ENCODE assay signal across 20 cellular contexts in genomic region chr4:1576961-1577814, GRCh38.
DNase-seq lines count a peak whose midpoint lies in the region; ATAC-seq and TF ChIP-seq lines count a peak whose summit lies in the region.
"Had no signal": no experiment of that assay in that cellular context is flagged by ENCODE, and none has a peak within 500 bp of the region (broad histone marks: within the 10 kb centered on the region; RNA-seq: fewer than 3 reads in every experiment).

No MANE protein-coding gene starts in this region.

- no peak for TF ChIP-seq EP300 in neural cell (conservative IDR thresholded peaks at IDR 0.05; ENCODE audit: poor library complexity, severe bottlenecking)

- no peaks in the 10 kb centered on the region for H3K4me1 Mint-ChIP-seq in CD4-positive, alpha-beta T cell (ENCODE audit: low read depth)
- peaks cover 11% of the 10 kb centered on the region for H3K4me1 Mint-ChIP-seq in central memory CD8-positive, alpha-beta T cell

- H3K27ac Mint-ChIP-seq in CD4-positive, alpha-beta T cell = no peak overlapping the region
- no peak overlapping the region for H3K27ac Mint-ChIP-seq in central memory CD8-positive, alpha-beta T cell (ENCODE audit: low read depth)
- H3K27ac Mint-ChIP-seq: activated naive CD8-positive, alpha-beta T cell had no signal

- peak overlapping the region; percentile 57 for H3K9ac ChIP-seq in neural cell (ENCODE audit: low read length)

- no peak overlapping the region for H3K4me2 ChIP-seq in neural cell (ENCODE audit: low read length)

- no peaks in the 10 kb centered on the region for H3K79me2 ChIP-seq in neural cell (replicated peaks; ENCODE audit: insufficient read depth, low read length)

- TF ChIP-seq CTCF in CD4-positive, alpha-beta T cell (IDR thresholded peaks at IDR 0.05) = no peak
- TF ChIP-seq CTCF in neural cell (IDR thresholded peaks at IDR 0.05; ENCODE audit: poor library complexity, severe bottlenecking) = no peak
- TF ChIP-seq CTCF in GM20000 (IDR thresholded peaks at IDR 0.05; ENCODE audit: extremely low read depth, missing control alignments) = no peak

- H4K20me1 ChIP-seq in neural cell (ENCODE audit: insufficient read depth) = no peaks in the 10 kb centered on the region

- H3K36me3 Mint-ChIP-seq in CD4-positive, alpha-beta T cell (ENCODE audit: low read depth) = no peaks in the 10 kb centered on the region
- H3K36me3 Mint-ChIP-seq in central memory CD8-positive, alpha-beta T cell (ENCODE audit: insufficient read depth) = peaks cover 4% of the 10 kb centered on the region
- H3K36me3 Mint-ChIP-seq: activated naive CD8-positive, alpha-beta T cell; CD4-positive, alpha-beta memory T cell had no signal

- no peaks in the 10 kb centered on the region for H3F3A ChIP-seq in neural cell (ENCODE audit: insufficient read depth, low read length, poor library complexity, severe bottlenecking)

- H3K27me3 Mint-ChIP-seq in CD4-positive, alpha-beta T cell = no peaks in the 10 kb centered on the region
- H3K27me3 Mint-ChIP-seq in central memory CD8-positive, alpha-beta T cell = no peaks in the 10 kb centered on the region
- H3K27me3 Mint-ChIP-seq: activated naive CD8-positive, alpha-beta T cell; CD4-positive, alpha-beta memory T cell had no signal

- no peaks in the 10 kb centered on the region for H3K27me3 ChIP-seq in CD4-positive, alpha-beta T cell (ENCODE audit: control insufficient read depth, insufficient read depth, low read length)
- no peaks in the 10 kb centered on the region for H3K27me3 ChIP-seq in H7 (ENCODE audit: control insufficient read depth, insufficient read depth, low read length)
- H3K27me3 ChIP-seq in neural cell (ENCODE audit: insufficient read depth, low read depth, low read length) = peaks cover 12% of the 10 kb centered on the region

- H3K4me3 Mint-ChIP-seq in CD4-positive, alpha-beta T cell = peak overlapping the region; percentile 74
- H3K4me3 Mint-ChIP-seq in central memory CD8-positive, alpha-beta T cell = peak overlapping the region; percentile 71

- no peak for ATAC-seq in CD4-positive, alpha-beta T cell (ENCODE audit: poor library complexity)
- ATAC-seq in central memory CD8-positive, alpha-beta T cell (replicated peaks; ENCODE audit: extremely low read depth, poor library complexity, severe bottlenecking) = no peak
- ATAC-seq in GM18519 (IDR thresholded peaks at IDR 0.05; ENCODE audit: low FRiP score, unreplicated experiment) = no peak
- no peak for ATAC-seq in HG02885 (IDR thresholded peaks at IDR 0.05; ENCODE audit: poor library complexity, unreplicated experiment)
- no peak for ATAC-seq in HG02623 (IDR thresholded peaks at IDR 0.05; ENCODE audit: unreplicated experiment)
- ATAC-seq: PC-3; stimulated activated naive CD8-positive, alpha-beta T cell treated with anti-CD3 and anti-CD28 coated beads, Interleukin-15, Interleukin-2, amounts not matched to agents 100 U/mL and 50 U/mL, for 24 hours had no signal

- TF ChIP-seq RAD21 in neural cell (conservative IDR thresholded peaks at IDR 0.05) = no peak

- no peak overlapping the region for H3K4me3 ChIP-seq in H7 (ENCODE audit: insufficient read depth, low read depth, low read length)
- H3K4me3 ChIP-seq in neural cell (ENCODE audit: low read length) = peak overlapping the region; percentile 21

- no peak overlapping the region for H2AFZ ChIP-seq in neural cell (ENCODE audit: low read depth, low read length)

- no peaks in the 10 kb centered on the region for H3K9me3 ChIP-seq in CD4-positive, alpha-beta T cell (ENCODE audit: control insufficient read depth, low read length)
- no peaks in the 10 kb centered on the region for H3K9me3 ChIP-seq in neural cell (ENCODE audit: low read length)
- H3K9me3 ChIP-seq: neutrophil had no signal

- H3K27ac ChIP-seq in CD4-positive, alpha-beta T cell (ENCODE audit: low read depth, low read length) = no peak overlapping the region
- H3K27ac ChIP-seq in neural cell (ENCODE audit: low read length) = peak overlapping the region; percentile 88
- H3K27ac ChIP-seq: neutrophil had no signal

- no peaks in the 10 kb centered on the region for H3K9me3 Mint-ChIP-seq in CD4-positive, alpha-beta T cell
- H3K9me3 Mint-ChIP-seq in central memory CD8-positive, alpha-beta T cell = no peaks in the 10 kb centered on the region
- H3K9me3 Mint-ChIP-seq: CD4-positive, alpha-beta memory T cell had no signal

- H3K36me3 ChIP-seq in H7 (replicated peaks; ENCODE audit: control insufficient read depth, insufficient read depth, low read length) (no peaks in the 10 kb centered on the region), neural cell (ENCODE audit: insufficient read depth, low read length) (no peaks in the 10 kb centered on the region)
- H3K36me3 ChIP-seq: neutrophil had no signal

- intact Hi-C loops in CD4-positive, alpha-beta T cell (cut with DNase I, micrococcal nuclease) = no loop called here

- CTCF ChIA-PET in CD4-positive, alpha-beta T cell (lab: Charles Lee) = no interaction called here

- H3K9me2 ChIP-seq in neural cell (ENCODE audit: insufficient read depth, low read length) = no peaks in the 10 kb centered on the region

- DNase-seq in CD4-positive, alpha-beta T cell = peak in 1 of 10 experiments; percentile 6
- peak; percentile 60 for DNase-seq in H7
- no peak for DNase-seq in central memory CD8-positive, alpha-beta T cell (ENCODE audit: low spot score in 2 of 2)
- DNase-seq in GM20000 (ENCODE audit: low spot score) = no peak
- DNase-seq: activated CD4-positive, alpha-beta T cell treated with anti-CD3 and anti-CD28 coated beads for 48 hours; cerebellar nuclear complex; erythroblast; foreskin fibroblast; NCI-H1694 treated with DMSO at 0.1 percent for 48 hours; PC-3; SIG-M5; stimulated activated CD4-positive, alpha-beta T cell treated with anti-CD3 and anti-CD28 coated beads, Interleukin-4, amount 100 ng/mL, for 24 hours; stimulated activated naive CD8-positive, alpha-beta T cell treated with anti-CD3 and anti-CD28 coated beads, Interleukin-15, Interleukin-2, amounts not matched to agents 100 U/mL and 50 U/mL, for 24 hours had no signal

- POLR2A ChIA-PET in CD4-positive, alpha-beta T cell (lab: Charles Lee) = no interaction called here

TF ChIP-seq in neural cell, 6 proteins besides CTCF, POLR2A, EP300 and RAD21:
- TF ChIP-seq MXI1 (conservative IDR thresholded peaks at IDR 0.05; ENCODE audit: poor library complexity, severe bottlenecking) (no peak), SMC3 (conservative IDR thresholded peaks at IDR 0.05; ENCODE audit: poor library complexity) (no peak), POLR2AphosphoS5 (IDR thresholded peaks at IDR 0.05) (no peak), EZH2 (IDR thresholded peaks at IDR 0.05; ENCODE audit: borderline replicate concordance, insufficient read depth, low read length, poor library complexity, severe bottlenecking) (no peak), TAF1 (IDR thresholded peaks at IDR 0.05; ENCODE audit: low read depth) (no peak)
- TF ChIP-seq, protein P1, sequence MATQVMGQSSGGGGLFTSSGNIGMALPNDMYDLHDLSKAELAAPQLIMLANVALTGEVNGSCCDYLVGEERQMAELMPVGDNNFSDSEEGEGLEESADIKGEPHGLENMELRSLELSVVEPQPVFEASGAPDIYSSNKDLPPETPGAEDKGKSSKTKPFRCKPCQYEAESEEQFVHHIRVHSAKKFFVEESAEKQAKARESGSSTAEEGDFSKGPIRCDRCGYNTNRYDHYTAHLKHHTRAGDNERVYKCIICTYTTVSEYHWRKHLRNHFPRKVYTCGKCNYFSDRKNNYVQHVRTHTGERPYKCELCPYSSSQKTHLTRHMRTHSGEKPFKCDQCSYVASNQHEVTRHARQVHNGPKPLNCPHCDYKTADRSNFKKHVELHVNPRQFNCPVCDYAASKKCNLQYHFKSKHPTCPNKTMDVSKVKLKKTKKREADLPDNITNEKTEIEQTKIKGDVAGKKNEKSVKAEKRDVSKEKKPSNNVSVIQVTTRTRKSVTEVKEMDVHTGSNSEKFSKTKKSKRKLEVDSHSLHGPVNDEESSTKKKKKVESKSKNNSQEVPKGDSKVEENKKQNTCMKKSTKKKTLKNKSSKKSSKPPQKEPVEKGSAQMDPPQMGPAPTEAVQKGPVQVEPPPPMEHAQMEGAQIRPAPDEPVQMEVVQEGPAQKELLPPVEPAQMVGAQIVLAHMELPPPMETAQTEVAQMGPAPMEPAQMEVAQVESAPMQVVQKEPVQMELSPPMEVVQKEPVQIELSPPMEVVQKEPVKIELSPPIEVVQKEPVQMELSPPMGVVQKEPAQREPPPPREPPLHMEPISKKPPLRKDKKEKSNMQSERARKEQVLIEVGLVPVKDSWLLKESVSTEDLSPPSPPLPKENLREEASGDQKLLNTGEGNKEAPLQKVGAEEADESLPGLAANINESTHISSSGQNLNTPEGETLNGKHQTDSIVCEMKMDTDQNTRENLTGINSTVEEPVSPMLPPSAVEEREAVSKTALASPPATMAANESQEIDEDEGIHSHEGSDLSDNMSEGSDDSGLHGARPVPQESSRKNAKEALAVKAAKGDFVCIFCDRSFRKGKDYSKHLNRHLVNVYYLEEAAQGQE (IDR thresholded peaks at IDR 0.05; ENCODE audit: borderline replicate concordance) = no peak
